1 cellular context compared by ENCODE assay signal in genomic region chr2:73778867-73779471, GRCh38.
TF ChIP-seq lines count a peak whose summit lies in the region.

No MANE protein-coding gene starts in this region.

TF ChIP-seq in neural cell, 6 proteins besides CTCF, POLR2A, EP300 and RAD21:
- TF ChIP-seq REST (IDR thresholded peaks at IDR 0.05; ENCODE audit: borderline replicate concordance), result peak; percentile 25
